In the genomic region with DNA sequence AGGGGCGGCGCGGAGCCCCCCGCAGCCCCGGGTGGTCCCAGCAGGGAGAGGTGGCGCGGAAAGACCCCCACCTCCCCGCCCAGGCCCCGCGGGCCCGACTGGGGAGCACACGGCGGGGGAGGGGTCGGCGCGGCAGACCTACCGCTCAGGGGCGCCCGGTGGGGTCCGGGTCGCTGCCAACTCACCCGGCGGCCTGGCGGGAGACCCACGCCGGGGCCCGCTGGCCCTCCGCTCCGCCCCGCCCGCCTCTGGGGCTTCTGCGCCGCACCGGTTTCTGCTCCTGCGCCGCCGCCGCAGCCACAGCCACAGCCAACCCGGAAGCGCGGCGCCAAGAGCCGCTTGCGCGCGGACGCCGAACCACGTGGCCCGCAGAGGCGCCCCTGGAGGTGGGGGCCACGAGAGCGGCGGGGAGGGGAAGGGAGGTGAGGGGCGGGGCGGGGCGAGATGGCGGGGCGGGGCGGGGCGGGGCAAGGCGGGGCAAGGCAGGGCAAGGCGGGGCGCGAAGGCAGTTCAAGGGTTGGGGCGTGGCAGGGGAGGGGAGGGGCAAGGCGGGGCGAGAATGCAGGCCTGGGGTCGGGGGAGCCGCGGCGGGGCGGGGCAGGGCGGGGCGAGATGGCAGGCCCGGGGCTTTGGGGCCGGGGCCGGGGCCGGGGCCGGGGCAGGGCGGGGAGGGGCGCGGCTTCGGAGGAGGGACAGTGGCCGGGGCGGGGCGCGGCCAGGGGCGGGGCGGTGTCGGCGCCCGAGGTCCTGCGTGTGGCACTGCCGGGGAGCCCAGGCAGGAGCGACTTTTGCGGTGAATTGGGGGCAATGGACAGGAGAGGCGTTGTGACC, we compare ENCODE assay signal across 1 cellular context.
A peak's percentile ranks its signal among the peaks of the same experiment; 100 is the strongest.
TF ChIP-seq lines count a peak whose summit lies in the region.

ZBTB24 (minus strand) TSS at position 307 of the 831 bp plus-strand sequence. CDS start 1,193 bp downstream, outside the sequence.

TF ChIP-seq in HepG2, 621 proteins besides CTCF, POLR2A, EP300 and RAD21 (continued from another document and continues in another):
- TF ChIP-seq, protein P1, sequence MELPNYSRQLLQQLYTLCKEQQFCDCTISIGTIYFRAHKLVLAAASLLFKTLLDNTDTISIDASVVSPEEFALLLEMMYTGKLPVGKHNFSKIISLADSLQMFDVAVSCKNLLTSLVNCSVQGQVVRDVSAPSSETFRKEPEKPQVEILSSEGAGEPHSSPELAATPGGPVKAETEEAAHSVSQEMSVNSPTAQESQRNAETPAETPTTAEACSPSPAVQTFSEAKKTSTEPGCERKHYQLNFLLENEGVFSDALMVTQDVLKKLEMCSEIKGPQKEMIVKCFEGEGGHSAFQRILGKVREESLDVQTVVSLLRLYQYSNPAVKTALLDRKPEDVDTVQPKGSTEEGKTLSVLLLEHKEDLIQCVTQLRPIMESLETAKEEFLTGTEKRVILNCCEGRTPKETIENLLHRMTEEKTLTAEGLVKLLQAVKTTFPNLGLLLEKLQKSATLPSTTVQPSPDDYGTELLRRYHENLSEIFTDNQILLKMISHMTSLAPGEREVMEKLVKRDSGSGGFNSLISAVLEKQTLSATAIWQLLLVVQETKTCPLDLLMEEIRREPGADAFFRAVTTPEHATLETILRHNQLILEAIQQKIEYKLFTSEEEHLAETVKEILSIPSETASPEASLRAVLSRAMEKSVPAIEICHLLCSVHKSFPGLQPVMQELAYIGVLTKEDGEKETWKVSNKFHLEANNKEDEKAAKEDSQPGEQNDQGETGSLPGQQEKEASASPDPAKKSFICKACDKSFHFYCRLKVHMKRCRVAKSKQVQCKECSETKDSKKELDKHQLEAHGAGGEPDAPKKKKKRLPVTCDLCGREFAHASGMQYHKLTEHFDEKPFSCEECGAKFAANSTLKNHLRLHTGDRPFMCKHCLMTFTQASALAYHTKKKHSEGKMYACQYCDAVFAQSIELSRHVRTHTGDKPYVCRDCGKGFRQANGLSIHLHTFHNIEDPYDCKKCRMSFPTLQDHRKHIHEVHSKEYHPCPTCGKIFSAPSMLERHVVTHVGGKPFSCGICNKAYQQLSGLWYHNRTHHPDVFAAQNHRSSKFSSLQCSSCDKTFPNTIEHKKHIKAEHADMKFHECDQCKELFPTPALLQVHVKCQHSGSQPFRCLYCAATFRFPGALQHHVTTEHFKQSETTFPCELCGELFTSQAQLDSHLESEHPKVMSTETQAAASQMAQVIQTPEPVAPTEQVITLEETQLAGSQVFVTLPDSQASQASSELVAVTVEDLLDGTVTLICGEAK (IDR thresholded peaks at IDR 0.05), result no peak
- TF ChIP-seq, protein P1 (CRISPR knock-in tag; IDR thresholded peaks at IDR 0.05), result peak; percentile 54; the same call in 1 of the 2 replicates
- TF ChIP-seq IKZF4 (CRISPR knock-in tag; IDR thresholded peaks at IDR 0.05; ENCODE audit: borderline replicate concordance, low read depth, not compliant biosample characterization), result no peak
- no peak for TF ChIP-seq MTF2 (CRISPR knock-in tag; IDR thresholded peaks at IDR 0.05; ENCODE audit: borderline replicate concordance)
- TF ChIP-seq TAF1 (CRISPR knock-in tag; IDR thresholded peaks at IDR 0.05), result peak; percentile 48; the same call in 1 of the 2 replicates
- peak; percentile 54; the same call in 1 of the 2 replicates for TF ChIP-seq KDM5A (IDR thresholded peaks at IDR 0.05; ENCODE audit: borderline replicate concordance, low read length)
- no peak for TF ChIP-seq PRDM15 (CRISPR knock-in tag; IDR thresholded peaks at IDR 0.05)
- no peak for TF ChIP-seq FLYWCH1 (CRISPR knock-in tag; IDR thresholded peaks at IDR 0.05)
- peak; percentile 80 for TF ChIP-seq ZNF563 (CRISPR knock-in tag; IDR thresholded peaks at IDR 0.05)
- TF ChIP-seq ZNF776 (CRISPR knock-in tag; IDR thresholded peaks at IDR 0.05), result peak; percentile 24; the same call in 1 of the 2 replicates
- peak; percentile 60 for TF ChIP-seq THAP11 (CRISPR knock-in tag; IDR thresholded peaks at IDR 0.05)
- no peak; the same call in 1 of the 2 replicates for TF ChIP-seq KMT2A (CRISPR knock-in tag; IDR thresholded peaks at IDR 0.05)
- TF ChIP-seq POLR2AphosphoS5 (IDR thresholded peaks at IDR 0.05; ENCODE audit: low read depth, low read length), result peak; percentile 34
- TF ChIP-seq ELF3 (CRISPR knock-in tag; IDR thresholded peaks at IDR 0.05), result peak; percentile 94
- peak; percentile 21; the same call in 1 of the 2 replicates for TF ChIP-seq ZNF501 (CRISPR knock-in tag; IDR thresholded peaks at IDR 0.05)
- peak; percentile 77 for TF ChIP-seq POLR2G (IDR thresholded peaks at IDR 0.05; ENCODE audit: low read depth, low read length)
- peak; percentile 91 for TF ChIP-seq ELF1 (CRISPR knock-in tag; IDR thresholded peaks at IDR 0.05)
- 0 out of 2 replicates have a peak, but pooled peaks have one; percentile 27 for TF ChIP-seq TARDBP (CRISPR knock-in tag; IDR thresholded peaks at IDR 0.05)
- peak; percentile 50; the same call in 1 of the 2 replicates for TF ChIP-seq KMT2B (CRISPR knock-in tag; IDR thresholded peaks at IDR 0.05)
- TF ChIP-seq NFYC (CRISPR knock-in tag; IDR thresholded peaks at IDR 0.05), result peak; percentile 30; the same call in 1 of the 2 replicates
- peak; percentile 48 for TF ChIP-seq TOPORS (CRISPR knock-in tag; IDR thresholded peaks at IDR 0.05)
- peak; percentile 52; the same call in 1 of the 2 replicates for TF ChIP-seq ETV5 (CRISPR knock-in tag; IDR thresholded peaks at IDR 0.05; ENCODE audit: borderline replicate concordance)
- TF ChIP-seq SALL2 (CRISPR knock-in tag; IDR thresholded peaks at IDR 0.05), result peak; percentile 31; the same call in 1 of the 2 replicates
- TF ChIP-seq, protein P2, sequence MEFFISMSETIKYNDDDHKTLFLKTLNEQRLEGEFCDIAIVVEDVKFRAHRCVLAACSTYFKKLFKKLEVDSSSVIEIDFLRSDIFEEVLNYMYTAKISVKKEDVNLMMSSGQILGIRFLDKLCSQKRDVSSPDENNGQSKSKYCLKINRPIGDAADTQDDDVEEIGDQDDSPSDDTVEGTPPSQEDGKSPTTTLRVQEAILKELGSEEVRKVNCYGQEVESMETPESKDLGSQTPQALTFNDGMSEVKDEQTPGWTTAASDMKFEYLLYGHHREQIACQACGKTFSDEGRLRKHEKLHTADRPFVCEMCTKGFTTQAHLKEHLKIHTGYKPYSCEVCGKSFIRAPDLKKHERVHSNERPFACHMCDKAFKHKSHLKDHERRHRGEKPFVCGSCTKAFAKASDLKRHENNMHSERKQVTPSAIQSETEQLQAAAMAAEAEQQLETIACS (CRISPR knock-in tag; IDR thresholded peaks at IDR 0.05), result peak; percentile 52; the same call in 1 of the 2 replicates
- TF ChIP-seq DNMT3B (CRISPR knock-in tag; conservative IDR thresholded peaks at IDR 0.05), result no peak
- peak; percentile 53; the same call in 1 of the 2 replicates for TF ChIP-seq ZNF331 (CRISPR knock-in tag; IDR thresholded peaks at IDR 0.05)
- TF ChIP-seq ZNF883 (CRISPR knock-in tag; IDR thresholded peaks at IDR 0.05; ENCODE audit: not compliant biosample characterization), result no peak
- no peak for TF ChIP-seq ZNF44 (CRISPR knock-in tag; IDR thresholded peaks at IDR 0.05)
- peak; percentile 43; the same call in 1 of the 2 replicates for TF ChIP-seq POGZ (CRISPR knock-in tag; IDR thresholded peaks at IDR 0.05)
- TF ChIP-seq ZNF567 (CRISPR knock-in tag; IDR thresholded peaks at IDR 0.05; ENCODE audit: borderline replicate concordance), result no peak
- peak; percentile 84; the same call in 1 of the 2 replicates for TF ChIP-seq MAZ (IDR thresholded peaks at IDR 0.05; ENCODE audit: borderline replicate concordance, low read depth, low read length)
- TF ChIP-seq MAZ (CRISPR knock-in tag; IDR thresholded peaks at IDR 0.05; ENCODE audit: low read depth), result peak; percentile 91
- 0 out of 2 replicates have a peak, but pooled peaks have one; percentile 71 for TF ChIP-seq ZNF724P (CRISPR knock-in tag; IDR thresholded peaks at IDR 0.05; ENCODE audit: borderline replicate concordance)
- TF ChIP-seq ZNF33B (CRISPR knock-in tag; IDR thresholded peaks at IDR 0.05), result no peak
- no peak for TF ChIP-seq ZNF253 (CRISPR knock-in tag; IDR thresholded peaks at IDR 0.05; ENCODE audit: borderline replicate concordance)
- TF ChIP-seq MYC (CRISPR knock-in tag; IDR thresholded peaks at IDR 0.05; ENCODE audit: borderline replicate concordance), result peak; percentile 84; the same call in 1 of the 2 replicates
- no peak for TF ChIP-seq MED1 (CRISPR knock-in tag; IDR thresholded peaks at IDR 0.05)
- no peak for TF ChIP-seq ZFP37 (CRISPR knock-in tag; IDR thresholded peaks at IDR 0.05; ENCODE audit: borderline replicate concordance)
- peak; percentile 73; the same call in 1 of the 2 replicates for TF ChIP-seq ZNF749 (CRISPR knock-in tag; IDR thresholded peaks at IDR 0.05; ENCODE audit: borderline replicate concordance)
- TF ChIP-seq ZNF10 (CRISPR knock-in tag; IDR thresholded peaks at IDR 0.05; ENCODE audit: borderline replicate concordance, low read depth), result no peak
- no peak for TF ChIP-seq ZNF713 (CRISPR knock-in tag; IDR thresholded peaks at IDR 0.05)
- no peak for TF ChIP-seq RBM39 (IDR thresholded peaks at IDR 0.05; ENCODE audit: low read depth, low read length, poor library complexity, severe bottlenecking)
- no peak; the same call in 1 of the 2 replicates for TF ChIP-seq GFI1 (CRISPR knock-in tag; IDR thresholded peaks at IDR 0.05; ENCODE audit: borderline replicate concordance)
- no peak for TF ChIP-seq ZNF792 (CRISPR knock-in tag; IDR thresholded peaks at IDR 0.05)
- peak; percentile 65; the same call in 1 of the 2 replicates for TF ChIP-seq ZSCAN31 (CRISPR knock-in tag; IDR thresholded peaks at IDR 0.05; ENCODE audit: low read depth)
